Comparison of ENCODE assay signal across 17 cellular contexts in genomic region chr16:50318796-50319578, GRCh38. TPM values are rescaled to one million over a fixed set of nuclear protein-coding genes. Genes with fewer than 3 reads are reported as not detected.
DNase-seq lines count a peak whose midpoint lies in the region; ATAC-seq, FAIRE-seq and TF ChIP-seq lines count a peak whose summit lies in the region.
"Had no signal": no experiment of that assay in that cellular context is flagged by ENCODE, and none has a peak within 500 bp of the region (broad histone marks: within the 10 kb centered on the region; RNA-seq: fewer than 3 reads in every experiment).

No MANE protein-coding gene starts in this region.

- H3K79me2 ChIP-seq in PC-3 (ENCODE audit: low read length) (no peaks in the 10 kb centered on the region), trophoblast cell (ENCODE audit: control insufficient read depth, insufficient read depth, low read length, poor library complexity) (peaks cover 2% of the 10 kb centered on the region)

- ATAC-seq in PC-3 (no peak), HG02938 (IDR thresholded peaks at IDR 0.05; ENCODE audit: unreplicated experiment) (no peak), gastrocnemius medialis (no peak)
- ATAC-seq: activated CD4-positive, CD25-positive, alpha-beta regulatory T cell treated with anti-CD3 and anti-CD28 coated beads, Interleukin-2, amount 50 U/mL, for 24 hours; stimulated activated naive CD8-positive, alpha-beta T cell treated with anti-CD3 and anti-CD28 coated beads, Interleukin-15, Interleukin-2, amounts not matched to agents 100 U/mL and 50 U/mL, for 24 hours had no signal

- no peaks in the 10 kb centered on the region for H3K9me3 Mint-ChIP-seq in activated T-cell treated with anti-CD3 and anti-CD28 coated beads, Interleukin-2, amount 50 U/mL, for 24 hours
- H3K9me3 Mint-ChIP-seq: endodermal cell, type B pancreatic cell had no signal

- BruUV-seq in PC-3 (replicated peaks; lab: Mats Ljungman, UMichigan) = no TSS peak

- no peaks in the 10 kb centered on the region for H3K27me3 ChIP-seq in PC-3 (ENCODE audit: low read length)
- no peaks in the 10 kb centered on the region for H3K27me3 ChIP-seq in bronchial epithelial cell (ENCODE audit: control insufficient read depth, insufficient read depth, low read length)
- no peaks in the 10 kb centered on the region for H3K27me3 ChIP-seq in trophoblast cell (ENCODE audit: insufficient read depth, low read length)
- H3K27me3 ChIP-seq in gastrocnemius medialis = no peaks in the 10 kb centered on the region
- H3K27me3 ChIP-seq: neutrophil, Peyer's patch had no signal

- no peak overlapping the region for H2BK5ac ChIP-seq in trophoblast cell (ENCODE audit: low read depth, low read length, poor library complexity)

- no peak for DNase-seq in activated T-cell treated with anti-CD3 and anti-CD28 coated beads, Interleukin-2, amount 50 U/mL, for 24 hours
- DNase-seq in activated T-cell treated with anti-CD3 and anti-CD28 coated beads for 4 hours (no peak), PC-3 (peak; percentile 10), bronchial epithelial cell (ENCODE audit: low read depth) (peak; percentile 33), trophoblast cell (peak; percentile 65 to 80), cortex of kidney (lab: John Stamatoyannopoulos, UW) (no peak), gastrocnemius medialis (no peak)
- DNase-seq: ACHN; endodermal cell; GOT3; NCI-H1694 treated with DMSO at 0.1 percent for 48 hours; Peyer's patch; stimulated activated naive CD8-positive, alpha-beta T cell treated with anti-CD3 and anti-CD28 coated beads, Interleukin-15, Interleukin-2, amounts not matched to agents 100 U/mL and 50 U/mL, for 24 hours had no signal

- no peak overlapping the region for H4K12ac ChIP-seq in trophoblast cell (ENCODE audit: low read depth, low read length)

- H3K4me2 ChIP-seq in PC-3 (ENCODE audit: low read length) = no peak overlapping the region
- H3K4me2 ChIP-seq in trophoblast cell (ENCODE audit: low read length) = no peak overlapping the region

- peaks cover 11% of the 10 kb centered on the region for H3K79me1 ChIP-seq in trophoblast cell (ENCODE audit: low read length)

- H3K4me1 ChIP-seq in PC-3 (ENCODE audit: insufficient read depth, low read length) (no peaks in the 10 kb centered on the region), trophoblast cell (ENCODE audit: control insufficient read depth in 1 of 2, insufficient read depth in 2 of 2, low read length in 2 of 2) (peaks cover 20 to 23% of the 10 kb centered on the region in 2 experiments), gastrocnemius medialis (no peaks in the 10 kb centered on the region)
- H3K4me1 ChIP-seq: Peyer's patch had no signal

- WGBS in trophoblast cell (ENCODE audit: extremely low coverage, insufficient coverage, insufficient read length) = no CpG with 5 or more reads among the region's 9 CpGs

- H3K9me3 ChIP-seq in PC-3 (ENCODE audit: low read length) (no peaks in the 10 kb centered on the region), trophoblast cell (ENCODE audit: insufficient read depth, low read depth, low read length) (no peaks in the 10 kb centered on the region), gastrocnemius medialis (no peaks in the 10 kb centered on the region)
- H3K9me3 ChIP-seq: neutrophil, Peyer's patch had no signal

- H3K9ac ChIP-seq in PC-3 (ENCODE audit: low read length) = no peak overlapping the region
- no peak overlapping the region for H3K9ac ChIP-seq in trophoblast cell (ENCODE audit: low read length)

- H3K4me3 ChIP-seq in PC-3 (ENCODE audit: low read length) (no peak overlapping the region), bronchial epithelial cell (ENCODE audit: low read depth, low read length) (no peak overlapping the region), trophoblast cell (ENCODE audit: low read depth, low read length) (no peak overlapping the region), gastrocnemius medialis (no peak overlapping the region)
- H3K4me3 ChIP-seq: Peyer's patch had no signal

- H3K4me1 Mint-ChIP-seq in activated T-cell treated with anti-CD3 and anti-CD28 coated beads, Interleukin-2, amount 50 U/mL, for 24 hours (ENCODE audit: low read depth) = peaks cover 33% of the 10 kb centered on the region

- FAIRE-seq in bronchial epithelial cell (lab: Jason Lieb, UNC) = no peak

- no peak overlapping the region for H3K4ac ChIP-seq in trophoblast cell (ENCODE audit: low read depth, low read length)

- H3K4me3 Mint-ChIP-seq in activated T-cell treated with anti-CD3 and anti-CD28 coated beads, Interleukin-2, amount 50 U/mL, for 24 hours = no peak overlapping the region
- H3K4me3 Mint-ChIP-seq: endodermal cell, type B pancreatic cell had no signal

- H3K18ac ChIP-seq in trophoblast cell (ENCODE audit: low read length) = no peak overlapping the region

- H2BK12ac ChIP-seq in trophoblast cell (ENCODE audit: low read length) = no peak overlapping the region

- TF ChIP-seq POLR2A in gastrocnemius medialis (IDR thresholded peaks at IDR 0.05) = no peak

- no peaks in the 10 kb centered on the region for H4K20me1 ChIP-seq in PC-3 (ENCODE audit: low read length)

- H3K27me3 Mint-ChIP-seq in activated T-cell treated with anti-CD3 and anti-CD28 coated beads, Interleukin-2, amount 50 U/mL, for 24 hours = no peaks in the 10 kb centered on the region
- H3K27me3 Mint-ChIP-seq: type B pancreatic cell had no signal

- H3K36me3 Mint-ChIP-seq in activated T-cell treated with anti-CD3 and anti-CD28 coated beads, Interleukin-2, amount 50 U/mL, for 24 hours (ENCODE audit: low read depth) = peaks cover 99% of the 10 kb centered on the region

- no peak for TF ChIP-seq CTCF in PC-3 (conservative IDR thresholded peaks at IDR 0.05; ENCODE audit: low read depth, low read length)
- TF ChIP-seq CTCF in bronchial epithelial cell (IDR thresholded peaks at IDR 0.05; ENCODE audit: insufficient read depth, low read length, severe bottlenecking) = no peak
- TF ChIP-seq CTCF in gastrocnemius medialis (IDR thresholded peaks at IDR 0.05 in 4 of 5, conservative IDR thresholded peaks at IDR 0.05 in 1 of 5) = no peak

- no peak overlapping the region for H2BK120ac ChIP-seq in trophoblast cell (ENCODE audit: insufficient read depth, low read length, poor library complexity)

- H2AK5ac ChIP-seq in trophoblast cell (ENCODE audit: low read length) = no peak overlapping the region

- no peak overlapping the region for H4K91ac ChIP-seq in trophoblast cell (ENCODE audit: low read depth, low read length)

- no peaks in the 10 kb centered on the region for H3F3A ChIP-seq in PC-3 (ENCODE audit: low read length, unreplicated experiment)

- no peaks in the 10 kb centered on the region for H3K9me2 ChIP-seq in PC-3 (replicated peaks; ENCODE audit: low read length)

- POLR2A ChIA-PET in PC-3 (lab: Charles Lee; ENCODE audit: unreplicated experiment) = no interaction called here

- H3K23ac ChIP-seq in trophoblast cell (ENCODE audit: low read length) = no peak overlapping the region

- CTCF ChIA-PET in PC-3 (lab: Charles Lee) = no interaction called here

- intact Hi-C loops in PC-3 (cut with micrococcal nuclease) = no loop called here
- intact Hi-C loops in gastrocnemius medialis (cut with DNase I; ENCODE audit: low total_unique reads) = no loop called here

- H2AFZ ChIP-seq in PC-3 (ENCODE audit: low read length) (no peak overlapping the region), trophoblast cell (ENCODE audit: insufficient read depth, low read length, poor library complexity) (no peak overlapping the region)

- H3K27ac ChIP-seq in PC-3 (ENCODE audit: low read length) (no peak overlapping the region), trophoblast cell (ENCODE audit: low read depth, low read length) (no peak overlapping the region), gastrocnemius medialis (no peak overlapping the region)
- H3K27ac ChIP-seq: neutrophil, Peyer's patch had no signal

- in situ Hi-C loops in gastrocnemius medialis (cut with MboI; ENCODE audit: low sequenced_read_pairs in 4 of 4) = no loop called here

- H3K27ac Mint-ChIP-seq in activated T-cell treated with anti-CD3 and anti-CD28 coated beads, Interleukin-2, amount 50 U/mL, for 24 hours = peak overlapping the region; percentile 72
- H3K27ac Mint-ChIP-seq: endodermal cell, type B pancreatic cell had no signal

- H3K14ac ChIP-seq in trophoblast cell (ENCODE audit: low read length) = no peak overlapping the region

- peaks cover 29% of the 10 kb centered on the region; the same call in 1 of the 2 replicates for H3K36me3 ChIP-seq in PC-3 (ENCODE audit: low read depth, low read length)
- H3K36me3 ChIP-seq in bronchial epithelial cell (ENCODE audit: control insufficient read depth, insufficient read depth, low read length) = peaks cover 18% of the 10 kb centered on the region
- peaks cover 17 to 29% of the 10 kb centered on the region in 2 experiments for H3K36me3 ChIP-seq in trophoblast cell (ENCODE audit: control insufficient read depth in 1 of 2, insufficient read depth in 2 of 2, low read length in 2 of 2)
- H3K36me3 ChIP-seq in gastrocnemius medialis = peaks cover 10 to 76% of the 10 kb centered on the region in 2 donors

- no peak overlapping the region for H4K8ac ChIP-seq in trophoblast cell (ENCODE audit: low read depth, low read length)

RNA-seq across cellular contexts. Expression of gene BRD7, which starts 49.8 kb away (rescaled TPM):
- total RNA-seq in PC-3 (2014; rRNA removed) = 38.4 and 40.0 TPM in 2 replicates
- 33.2 and 64.4 TPM in 2 replicates for total RNA-seq in bronchial epithelial cell
- polyA plus RNA-seq in trophoblast cell (2013) = 77.0 and 79.2 TPM in 2 replicates
- total RNA-seq in gastrocnemius medialis = 10 to 100 TPM; 38.3 to 55.9 (median 48.8) TPM

RNA-seq across cellular contexts. Expression of gene ADCY7, which starts 52.6 kb away (rescaled TPM):
- 13.1 and 14.1 TPM in 2 replicates for total RNA-seq in PC-3 (2014; rRNA removed)
- total RNA-seq in bronchial epithelial cell = 29.2 and 61.7 TPM in 2 replicates
- polyA plus RNA-seq in trophoblast cell (2013) = 5.7 and 6.0 TPM in 2 replicates
- total RNA-seq in gastrocnemius medialis = 1 to 10 TPM in 3 of 4 donors, under 1 TPM in 1; 0.90 to 7.3 (median 2.6) TPM

Comparison
In these comparisons a context has a peak if more than half of its experiments do, and no peak if none do; other contexts are left out.
1. DNase-seq: peak in PC-3 (single experiment), bronchial epithelial cell (single experiment) and trophoblast cell (2 of 2); none in activated T-cell treated with anti-CD3 and anti-CD28 coated beads, Interleukin-2, amount 50 U/mL, for 24 hours (single experiment), activated T-cell treated with anti-CD3 and anti-CD28 coated beads for 4 hours (single experiment), cortex of kidney (single experiment) and gastrocnemius medialis (0 of 2).